Comparison of ENCODE assay signal across 11 cellular contexts in genomic region chr12:12214635-12215131, GRCh38. TPM values are rescaled to one million over a fixed set of nuclear protein-coding genes. Genes with fewer than 3 reads are reported as not detected.
A peak's percentile ranks its signal among the peaks of the same experiment; 100 is the strongest.
DNase-seq lines count a peak whose midpoint lies in the region; ATAC-seq, FAIRE-seq and TF ChIP-seq lines count a peak whose summit lies in the region.
"Had no signal": no experiment of that assay in that cellular context is flagged by ENCODE, and none has a peak within 500 bp of the region (broad histone marks: within the 10 kb centered on the region; RNA-seq: fewer than 3 reads in every experiment).

No MANE protein-coding gene starts in this region.

- TF ChIP-seq CTCF in GM12878 (IDR thresholded peaks at IDR 0.05 in 2 of 3, conservative IDR thresholded peaks at IDR 0.05 in 1 of 3; ENCODE audit: control insufficient read depth in 2 of 3, extremely low read depth in 1 of 3, insufficient read depth in 1 of 3, low read depth in 3 of 3, low read length in 3 of 3), result no peak
- no peak for TF ChIP-seq CTCF in mesothelial cell of epicardium (IDR thresholded peaks at IDR 0.05; ENCODE audit: unreplicated experiment)
- no peak for TF ChIP-seq CTCF in prostate gland (IDR thresholded peaks at IDR 0.05)

- H3K4me2 ChIP-seq in GM12878 (ENCODE audit: control insufficient read depth, insufficient read depth), result no peak overlapping the region

- H3K36me3 ChIP-seq in MG63 (no peaks in the 10 kb centered on the region), GM12878 (ENCODE audit: control insufficient read depth in 2 of 2, insufficient read depth in 2 of 2, low read length in 1 of 2) (no peaks in the 10 kb centered on the region), prostate gland (no peaks in the 10 kb centered on the region)

- H2AFZ ChIP-seq in GM12878 (ENCODE audit: control insufficient read depth, low read depth, low read length), result no peak overlapping the region

- H3K27ac ChIP-seq in GM12878 (ENCODE audit: control insufficient read depth, insufficient read depth), result no peak overlapping the region
- no peak overlapping the region for H3K27ac ChIP-seq in prostate gland
- no peak overlapping the region for H3K27ac ChIP-seq in caudate nucleus (ENCODE audit: low read depth, low read length)

- ATAC-seq in GM12878, result peak; percentile 73
- ATAC-seq: left colon had no signal

- in situ Hi-C loops in GM12878 (cut with MboI), result no loop called here

- TF ChIP-seq RAD21 in GM12878 (IDR thresholded peaks at IDR 0.05; ENCODE audit: insufficient read depth, low read depth, low read length), result no peak

- no peak overlapping the region for H3K4me3 Mint-ChIP-seq in mesothelial cell of epicardium
- H3K4me3 Mint-ChIP-seq: activated CD4-positive, alpha-beta memory T cell treated with anti-CD3 and anti-CD28 coated beads, Interleukin-2, amount 10 ng/mL, durations not matched to agents 7 days and 5 days; activated naive CD8-positive, alpha-beta T cell treated with anti-CD3 and anti-CD28 coated beads, Interleukin-2, amount 10 ng/mL, durations not matched to agents 7 days and 5 days had no signal

- CTCF ChIA-PET in GM12878 (lab: Yijun Ruan, JAX), result interaction anchor here (1.0 kb wide), 1 partner anchor 24 kb away, joined by 3 read pairs; no protein-coding TSS in a partner anchor

- no peak for DNase-seq in GM12891 (ENCODE audit: insufficient read length, low spot score)
- DNase-seq in MG63, result peak; percentile 51
- DNase-seq in GM12878 (ENCODE audit: low read depth, low spot score), result peak; percentile 35
- no peak for DNase-seq in mesothelial cell of epicardium (ENCODE audit: low spot score in 2 of 2, unreplicated experiment in 2 of 2)
- DNase-seq in nucleus accumbens (lab: John Stamatoyannopoulos, UW), result no peak
- no peak for DNase-seq in prostate gland (ENCODE audit: low spot score)
- DNase-seq in NAMALWA (ENCODE audit: low spot score), result no peak
- DNase-seq in caudate nucleus (lab: John Stamatoyannopoulos, UW), result no peak
- DNase-seq: activated CD4-positive, alpha-beta memory T cell treated with anti-CD3 and anti-CD28 coated beads, Interleukin-2, amount 10 ng/mL, durations not matched to agents 7 days and 5 days; activated naive CD8-positive, alpha-beta T cell treated with anti-CD3 and anti-CD28 coated beads, Interleukin-2, amount 10 ng/mL, durations not matched to agents 7 days and 5 days; left colon had no signal

- SMC1A ChIA-PET in GM12878 (lab: Charles Lee; ENCODE audit: uncharacterized antibody, unreplicated experiment), result interaction anchor here (0.7 kb wide), 1 partner anchor 27 kb away, joined by 3 read pairs; no protein-coding TSS in a partner anchor

- peaks cover 11% of the 10 kb centered on the region for H3K36me3 Mint-ChIP-seq in mesothelial cell of epicardium
- H3K36me3 Mint-ChIP-seq: activated naive CD8-positive, alpha-beta T cell treated with anti-CD3 and anti-CD28 coated beads, Interleukin-2, amount 10 ng/mL, durations not matched to agents 7 days and 5 days had no signal

- no peaks in the 10 kb centered on the region for H4K20me1 ChIP-seq in GM12878 (ENCODE audit: control insufficient read depth, insufficient read depth)

- H3K27me3 ChIP-seq in MG63, result no peaks in the 10 kb centered on the region
- H3K27me3 ChIP-seq in GM12878 (replicated peaks in 1 of 2; ENCODE audit: control insufficient read depth in 2 of 2, insufficient read depth in 2 of 2, low read length in 1 of 2), result no peaks in the 10 kb centered on the region
- H3K27me3 ChIP-seq in prostate gland (replicated peaks; ENCODE audit: insufficient read depth), result no peaks in the 10 kb centered on the region

- H3K9me3 ChIP-seq in MG63 (no peaks in the 10 kb centered on the region), GM12878 (replicated peaks; ENCODE audit: control insufficient read depth, insufficient read depth, low read length) (no peaks in the 10 kb centered on the region; the same call in 2 of the 3 replicates), prostate gland (no peaks in the 10 kb centered on the region)

- H3K9me3 Mint-ChIP-seq in mesothelial cell of epicardium, result peaks cover 15% of the 10 kb centered on the region
- H3K9me3 Mint-ChIP-seq: activated CD4-positive, alpha-beta memory T cell treated with anti-CD3 and anti-CD28 coated beads, Interleukin-2, amount 10 ng/mL, durations not matched to agents 7 days and 5 days had no signal

- no TSS peak for BruUV-seq in GM12878 (replicated peaks; lab: Mats Ljungman, UMichigan)

- TF ChIP-seq EP300 in GM12878 (IDR thresholded peaks at IDR 0.05; ENCODE audit: borderline replicate concordance in 1 of 2, control insufficient read depth in 1 of 2, low read depth in 2 of 2, low read length in 2 of 2), result no peak

- WGBS in GM12878 (ENCODE audit: insufficient coverage, insufficient replicate concordance, low lambda C conversion rate, missing lambda C conversion rate), result 47% methylated on average over 3 of the region's 3 CpGs
- WGBS in prostate gland, result 49% methylated on average over 3 of the region's 3 CpGs

- RAD21 ChIA-PET in GM12878 (lab: Charles Lee; ENCODE audit: unreplicated experiment), result no interaction called here

- POLR2A ChIA-PET in GM12878 (lab: Charles Lee), result no interaction called here

- H3K4me3 ChIP-seq in MG63, result no peak overlapping the region
- no peak overlapping the region for H3K4me3 ChIP-seq in GM12878
- no peak overlapping the region for H3K4me3 ChIP-seq in prostate gland

- intact Hi-C loops in GM12878 (cut with micrococcal nuclease; ENCODE audit: unreplicated experiment), result loop anchor here (5.0 kb wide), 2 partner anchors 42 to 53 kb away; partner anchors contain the start of gene LRP6
- intact Hi-C loops in prostate gland (cut with DNase I), result no loop called here

- H3K4me1 Mint-ChIP-seq in mesothelial cell of epicardium, result peaks cover 10% of the 10 kb centered on the region

- peak overlapping the region; percentile 41 for H3K27ac Mint-ChIP-seq in mesothelial cell of epicardium
- H3K27ac Mint-ChIP-seq: activated CD4-positive, alpha-beta memory T cell treated with anti-CD3 and anti-CD28 coated beads, Interleukin-2, amount 10 ng/mL, durations not matched to agents 7 days and 5 days; activated naive CD8-positive, alpha-beta T cell treated with anti-CD3 and anti-CD28 coated beads, Interleukin-2, amount 10 ng/mL, durations not matched to agents 7 days and 5 days had no signal

- TF ChIP-seq POLR2A in GM12891 (IDR thresholded peaks at IDR 0.05; ENCODE audit: low read depth, low read length) (no peak), GM12878 (IDR thresholded peaks at IDR 0.05; ENCODE audit: low read depth, low read length) (no peak), prostate gland (IDR thresholded peaks at IDR 0.05) (no peak)

- H3K27me3 Mint-ChIP-seq in mesothelial cell of epicardium (ENCODE audit: low read depth), result no peaks in the 10 kb centered on the region

- FAIRE-seq in GM12891 (lab: Jason Lieb, UNC), result peak; percentile 76
- no peak for FAIRE-seq in GM12878 (lab: Jason Lieb, UNC)

- H3K9ac ChIP-seq in GM12878 (ENCODE audit: control insufficient read depth, insufficient read depth, low read length), result no peak overlapping the region

- H3K4me1 ChIP-seq in GM12878 (ENCODE audit: control insufficient read depth, insufficient read depth, low read length) (peaks cover 6% of the 10 kb centered on the region), prostate gland (replicated peaks) (no peaks in the 10 kb centered on the region)

- peaks cover 2% of the 10 kb centered on the region for H3K79me2 ChIP-seq in GM12878 (ENCODE audit: control insufficient read depth, insufficient read depth, low read length)

TF ChIP-seq in GM12891, 5 proteins besides CTCF, POLR2A, EP300 and RAD21:
- TF ChIP-seq POLR2AphosphoS5 (IDR thresholded peaks at IDR 0.05; ENCODE audit: low read depth, low read length) (no peak), PAX5 (IDR thresholded peaks at IDR 0.05; ENCODE audit: insufficient read depth, low read length, severe bottlenecking) (no peak), POU2F2 (IDR thresholded peaks at IDR 0.05; ENCODE audit: low read depth, low read length) (no peak)

TF ChIP-seq in GM12878, 131 proteins besides CTCF, POLR2A, EP300 and RAD21 (continues in another document):
- no peak for TF ChIP-seq ZNF207 (IDR thresholded peaks at IDR 0.05; ENCODE audit: borderline replicate concordance)
- no peak for TF ChIP-seq USF2 (IDR thresholded peaks at IDR 0.05; ENCODE audit: borderline replicate concordance, low read depth, low read length)
- no peak for TF ChIP-seq IRF4 (IDR thresholded peaks at IDR 0.05; ENCODE audit: low read depth, low read length)

RNA-seq across cellular contexts. Expression of gene LRP6, which starts 52.2 kb away (rescaled TPM):
- polyA plus RNA-seq in GM12891 (2012; ENCODE audit: low read depth, missing spikeins), result 4.6 TPM
- 7.9 and 10.2 TPM in 2 replicates for total RNA-seq in MG63 (2014; rRNA removed; shearing (Covaris generic); ENCODE audit: low replicate concordance)
- 46.5 and 49.7 TPM in 2 replicates for total RNA-seq in GM12878 (2013; cell fraction: nucleolus; rRNA removed)
- total RNA-seq in GM12878 (2014; rRNA removed), result 10.9 and 14.9 TPM in 2 replicates
- total RNA-seq in GM12878 (2014; rRNA removed; fragmentation: Illumina TruSeq; extraction: Trizol), result 6.8 and 7.1 TPM in 2 replicates
- total RNA-seq in GM12878 (2021), result 9.0 and 9.4 TPM in 2 replicates
- 1.2 TPM for polyA plus RNA-seq in GM12878 (2011; ENCODE audit: low read depth)
- polyA plus RNA-seq in GM12878 (2011; rRNA removed), result 1.5 and 1.6 TPM in 2 replicates
- polyA plus RNA-seq in GM12878 (2011; cell fraction: cytosol; rRNA removed), result 1.9 and 3.3 TPM in 2 replicates
- polyA plus RNA-seq in GM12878 (2011; cell fraction: nucleus; rRNA removed), result 2.5 and 3.0 TPM in 2 replicates
- 2.1 and 2.4 TPM in 2 replicates for polyA plus RNA-seq in GM12878 (2012)
- 6.1 TPM in 2 replicates for polyA plus RNA-seq in GM12878 (2014; fragmentation: Illumina TruSeq; extraction: Trizol)
- polyA plus RNA-seq in GM12878 (2014; fragmentation: Nextera tagmentation; extraction: Ambion mirVana), result 1 to 10 TPM; 1.5 to 8.4 TPM
- 5.5 and 5.7 TPM in 2 replicates for polyA plus RNA-seq in GM12878 (2014; rRNA removed)
- polyA plus RNA-seq in GM12878 (2016; fragmentation: Nextera tagmentation; extraction: Ambion mirVana), result 1 to 10 TPM; 6.0 to 6.1 TPM
- polyA minus RNA-seq in GM12878 (2011; rRNA and poly(A)+ RNA removed), result 8.2 and 9.1 TPM in 2 replicates
- 1.2 and 1.9 TPM in 2 replicates for polyA minus RNA-seq in GM12878 (2011; cell fraction: cytosol; rRNA and poly(A)+ RNA removed)
- polyA minus RNA-seq in GM12878 (2011; cell fraction: nucleus; rRNA and poly(A)+ RNA removed), result 3.4 and 3.9 TPM in 2 replicates
- total RNA-seq in mesothelial cell of epicardium, result 72.9 to 77.4 TPM (median 75.3 TPM) in 3 replicates
- 10 to 100 TPM; 23.0 to 34.7 TPM for total RNA-seq in prostate gland

Comparison
In these comparisons a context has a peak if more than half of its experiments do, and no peak if none do; other contexts are left out.
1. DNase-seq: peak in MG63 (single experiment) and GM12878 (single experiment); none in GM12891 (single experiment), mesothelial cell of epicardium (0 of 2), nucleus accumbens (0 of 56), prostate gland (single experiment), NAMALWA (single experiment) and caudate nucleus (0 of 61).